Comparison of ENCODE assay signal across 29 cellular contexts in genomic region chr9:115739096-115739875, GRCh38.
DNase-seq lines count a peak whose midpoint lies in the region; ATAC-seq, FAIRE-seq and TF ChIP-seq lines count a peak whose summit lies in the region.
"Had no signal": no experiment of that assay in that cellular context is flagged by ENCODE, and none has a peak within 500 bp of the region (broad histone marks: within the 10 kb centered on the region; RNA-seq: fewer than 3 reads in every experiment).

No MANE protein-coding gene starts in this region.

- no peak overlapping the region for H3K27ac ChIP-seq in HepG2 (ENCODE audit: extremely low read length, insufficient read depth, low read length)
- H3K27ac ChIP-seq in right lobe of liver, result no peak overlapping the region
- no peak overlapping the region for H3K27ac ChIP-seq in mammary epithelial cell (ENCODE audit: insufficient read depth, low read depth, low read length)
- H3K27ac ChIP-seq: 22Rv1, gastroesophageal sphincter, left lung, prostate gland, uterus had no signal

- H3K36me3 ChIP-seq in HepG2 (replicated peaks in 1 of 2; ENCODE audit: control insufficient read depth in 1 of 2, insufficient read depth in 2 of 2, low read length in 2 of 2) (no peaks in the 10 kb centered on the region), right lobe of liver (no peaks in the 10 kb centered on the region), mammary epithelial cell (ENCODE audit: insufficient read depth, low read length) (no peaks in the 10 kb centered on the region), H7 (replicated peaks; ENCODE audit: control insufficient read depth, insufficient read depth, low read length) (no peaks in the 10 kb centered on the region)
- H3K36me3 ChIP-seq: gastroesophageal sphincter, left lung, prostate gland, uterus had no signal

- no peak for FAIRE-seq in HepG2 (lab: Jason Lieb, UNC)
- FAIRE-seq: astrocyte had no signal

- H3K4me2 ChIP-seq in HepG2 (ENCODE audit: low read depth, low read length), result no peak overlapping the region
- H3K4me2 ChIP-seq in mammary epithelial cell (ENCODE audit: insufficient read depth, low read depth, low read length), result no peak overlapping the region

- ATAC-seq in HepG2 (no peak), right lobe of liver (no peak)
- ATAC-seq: gastroesophageal sphincter, left lung, SK-N-SH treated with all-trans-retinoic acid at 6 μM for 48 hours, T-helper 17 cell had no signal

- dilution Hi-C loops in mammary epithelial cell (cut with HindIII; ENCODE audit: low sequenced_read_pairs), result no loop called here

- in situ Hi-C loops in HepG2 (cut with HindIII; ENCODE audit: extremely low pct_ligation_motif_present, low pct_unique_long_range_greater_than_20kb) (no loop called here), mammary epithelial cell (cut with MboI; ENCODE audit: low sequenced_read_pairs in 2 of 2) (no loop called here)

- H2AFZ ChIP-seq in HepG2 (ENCODE audit: low read length) (peak overlapping the region; percentile 5), mammary epithelial cell (ENCODE audit: low read depth, low read length) (peak overlapping the region; percentile 72)

- TF ChIP-seq EP300 in HepG2 (IDR thresholded peaks at IDR 0.05; ENCODE audit: low read depth in 2 of 2, low read length in 2 of 2) (no peak), HepG2 (CRISPR knock-in tag; IDR thresholded peaks at IDR 0.05; ENCODE audit: borderline replicate concordance) (no peak)

- POLR2A ChIA-PET in HepG2 (lab: Yijun Ruan, JAX), result no interaction called here

- H3K9ac ChIP-seq in HepG2 (ENCODE audit: insufficient read depth, low read depth, low read length), result no peak overlapping the region
- no peak overlapping the region for H3K9ac ChIP-seq in mammary epithelial cell (ENCODE audit: insufficient read depth, low read length)

- H3K9me3 ChIP-seq in HepG2 (ENCODE audit: low read length) (no peaks in the 10 kb centered on the region), right lobe of liver (no peaks in the 10 kb centered on the region), mammary epithelial cell (replicated peaks; ENCODE audit: insufficient read depth, low read length) (no peaks in the 10 kb centered on the region)
- H3K9me3 ChIP-seq: gastroesophageal sphincter, left lung, prostate gland, uterus had no signal

- intact Hi-C loops in HepG2 (cut with micrococcal nuclease; ENCODE audit: unreplicated experiment) (no loop called here), right lobe of liver (cut with DNase I) (no loop called here), mammary epithelial cell (cut with micrococcal nuclease) (no loop called here)

- H3K4me1 ChIP-seq in HepG2 (ENCODE audit: insufficient read depth, low read length) (no peaks in the 10 kb centered on the region), right lobe of liver (no peaks in the 10 kb centered on the region), mammary epithelial cell (ENCODE audit: insufficient read depth, low read length) (peaks cover 8% of the 10 kb centered on the region)
- H3K4me1 ChIP-seq: gastroesophageal sphincter, left lung, prostate gland, uterus had no signal

- BruUV-seq in HepG2 (replicated peaks; lab: Mats Ljungman, UMichigan) (no TSS peak), mammary epithelial cell (replicated peaks; lab: Mats Ljungman, UMichigan) (no TSS peak)

- TF ChIP-seq RAD21 in HepG2 (CRISPR knock-in tag; IDR thresholded peaks at IDR 0.05), result no peak

- TF ChIP-seq POLR2A in HepG2 (IDR thresholded peaks at IDR 0.05; ENCODE audit: insufficient read depth in 1 of 2, low read depth in 2 of 2, low read length in 2 of 2), result no peak
- TF ChIP-seq POLR2A in right lobe of liver (IDR thresholded peaks at IDR 0.05), result no peak

- TF ChIP-seq CTCF in HepG2 (CRISPR knock-in tag; IDR thresholded peaks at IDR 0.05) (no peak), right lobe of liver (IDR thresholded peaks at IDR 0.05) (no peak), mammary epithelial cell (conservative IDR thresholded peaks at IDR 0.05 in 1 of 2, IDR thresholded peaks at IDR 0.05 in 1 of 2; ENCODE audit: extremely low read depth in 1 of 2, insufficient read depth in 1 of 2, low read depth in 1 of 2, low read length in 2 of 2) (no peak)

- H3K4me3 ChIP-seq in HepG2 (replicated peaks in 1 of 3; ENCODE audit: insufficient read depth in 1 of 3, low read depth in 2 of 3, low read length in 3 of 3) (no peak overlapping the region), right lobe of liver (no peak overlapping the region), mammary epithelial cell (replicated peaks in 1 of 3; ENCODE audit: insufficient read depth in 1 of 3, low read depth in 2 of 3, low read length in 3 of 3) (no peak overlapping the region), H7 (ENCODE audit: insufficient read depth, low read depth, low read length) (no peak overlapping the region)
- H3K4me3 ChIP-seq: gastroesophageal sphincter, left lung, prostate gland, uterus had no signal

- H4K20me1 ChIP-seq in HepG2 (ENCODE audit: insufficient read depth, low read length), result no peaks in the 10 kb centered on the region
- H4K20me1 ChIP-seq in mammary epithelial cell (ENCODE audit: insufficient read depth, low read length), result no peaks in the 10 kb centered on the region

- H3K27me3 ChIP-seq in HepG2 (ENCODE audit: control insufficient read depth in 1 of 2, insufficient read depth in 2 of 2, low read length in 2 of 2) (no peaks in the 10 kb centered on the region; a peak in 1 of 5 replicates), right lobe of liver (no peaks in the 10 kb centered on the region), mammary epithelial cell (ENCODE audit: insufficient read depth, low read length) (no peaks in the 10 kb centered on the region), H7 (ENCODE audit: control insufficient read depth, insufficient read depth, low read length) (no peaks in the 10 kb centered on the region)
- H3K27me3 ChIP-seq: gastroesophageal sphincter, left lung, uterus had no signal

- CTCF ChIA-PET in HepG2 (lab: Yijun Ruan, JAX; ENCODE audit: low intra/inter-chr PET ratio, low total read pairs) (no interaction called here), mammary epithelial cell (lab: Charles Lee; ENCODE audit: low non-redundant PET) (no interaction called here)

- no peak for DNase-seq in HepG2 (ENCODE audit: low spot score)
- DNase-seq in right lobe of liver, result no peak
- DNase-seq in mammary epithelial cell, result peak; percentile 6
- DNase-seq in fibroblast of peridontal ligament (ENCODE audit: extremely low read depth), result peak; percentile 67
- no peak for DNase-seq in DMS53 treated with DMSO at 0.1 percent for 48 hours (lab: John Stamatoyannopoulos, UW; ENCODE audit: unreplicated experiment)
- no peak for DNase-seq in mesenteric fat pad (ENCODE audit: low spot score)
- DNase-seq in H7, result no peak
- no peak for DNase-seq in NCI-H2171 (lab: John Stamatoyannopoulos, UW)
- DNase-seq: activated CD8-positive, alpha-beta memory T cell treated with anti-CD3 and anti-CD28 coated beads for 24 hours; activated gamma-delta T cell; activated naive CD8-positive, alpha-beta T cell treated with anti-CD3 and anti-CD28 coated beads, Interleukin-2, amount 10 ng/mL, durations not matched to agents 7 days and 5 days; activated T-cell treated with anti-CD3 and anti-CD28 coated beads, Interleukin-2, amount 50 U/mL, for 1 hour; AML-193; CD4-positive, alpha-beta T cell; HCEC 1CT; hypothalamus; immature natural killer cell; left lung; MV-4-11; NCI-H1436 treated with DMSO at 0.1 percent for 48 hours; NCI-H446 treated with DMSO at 0.1 percent for 48 hours; stimulated activated naive CD4-positive, alpha-beta T cell treated with Interleukin-2 at 50 U/mL for 16 hours; T-helper 17 cell; uterus had no signal

- H3K79me2 ChIP-seq in HepG2 (ENCODE audit: insufficient read depth, low read length), result no peaks in the 10 kb centered on the region
- no peaks in the 10 kb centered on the region for H3K79me2 ChIP-seq in mammary epithelial cell (ENCODE audit: insufficient read depth, low read length)

- 3% methylated on average over 7 of the region's 7 CpGs for WGBS in HepG2 (ENCODE audit: low lambda C conversion rate)
- WGBS in right lobe of liver (ENCODE audit: insufficient coverage, low coverage, low lambda C conversion rate, missing lambda C conversion rate), result 75% methylated on average over 7 of the region's 7 CpGs
- 11% methylated on average over 7 of the region's 7 CpGs for WGBS in mammary epithelial cell (ENCODE audit: low coverage, missing lambda C conversion rate)

TF ChIP-seq in HepG2, 621 proteins besides CTCF, POLR2A, EP300 and RAD21 (continues in another document):
- TF ChIP-seq ZNF556 (CRISPR knock-in tag; IDR thresholded peaks at IDR 0.05; ENCODE audit: borderline replicate concordance), result no peak
- TF ChIP-seq RBFOX2 (IDR thresholded peaks at IDR 0.05; ENCODE audit: low read depth, low read length), result no peak
- TF ChIP-seq FOXA3 (CRISPR knock-in tag; IDR thresholded peaks at IDR 0.05), result no peak
- no peak for TF ChIP-seq NR2F2 (IDR thresholded peaks at IDR 0.05; ENCODE audit: borderline replicate concordance, low read depth)

Comparison
In these comparisons a context has a peak if more than half of its experiments do, and no peak if none do; other contexts are left out.
1. DNase-seq: peak in mammary epithelial cell (single experiment) and fibroblast of peridontal ligament (single experiment); none in HepG2 (single experiment), right lobe of liver (0 of 3), DMS53 treated with DMSO at 0.1 percent for 48 hours (single experiment), mesenteric fat pad (single experiment), H7 (single experiment) and NCI-H2171 (single experiment).